ENCODE assay signal across 8 cellular contexts in the genomic region with DNA sequence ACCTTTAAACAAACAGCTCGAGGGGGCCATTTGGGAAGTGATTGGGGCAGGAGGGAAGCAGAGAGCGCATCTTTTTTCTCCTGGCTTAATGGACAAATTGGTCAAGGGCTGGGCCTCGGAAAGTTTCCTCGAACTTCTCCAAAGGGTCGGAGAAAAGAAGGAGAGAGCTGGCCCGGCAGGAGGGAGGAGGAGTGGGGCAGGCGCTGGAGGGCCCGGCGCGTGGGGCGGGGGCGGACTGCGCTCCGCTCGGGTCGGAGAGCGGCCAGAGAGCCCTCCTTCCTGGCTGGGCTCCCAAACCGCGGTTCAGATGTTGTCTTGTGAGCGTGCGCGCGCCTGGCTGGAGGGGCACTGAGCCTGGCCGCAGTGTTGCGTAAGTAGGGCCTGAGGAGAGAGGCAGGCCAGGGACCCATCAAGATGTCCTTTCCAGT. TPM values are rescaled to one million over a fixed set of nuclear protein-coding genes. Genes with fewer than 3 reads are reported as not detected.
DNase-seq lines count a peak whose midpoint lies in the region; ATAC-seq and TF ChIP-seq lines count a peak whose summit lies in the region.

No MANE protein-coding gene starts in this region.

- H3K36me3 ChIP-seq in ES-I3 (ENCODE audit: insufficient read depth, low read length): no peaks in the 10 kb centered on the region

- peak overlapping the region; percentile 40 for H3K4me3 ChIP-seq in right cardiac atrium (ENCODE audit: low read length)

- ATAC-seq in right cardiac atrium: peak; percentile 73 to 77

- H3K27ac Mint-ChIP-seq in progenitor cell of endocrine pancreas (no peak overlapping the region), Calu3 (ENCODE audit: unreplicated experiment) (no peak overlapping the region)

- intact Hi-C loops in right cardiac atrium (cut with DNase I) (no loop called here), Calu3 (cut with micrococcal nuclease; ENCODE audit: unreplicated experiment) (no loop called here)

- peak overlapping the region; percentile 51; the same call in 1 of the 2 replicates for H3K9ac ChIP-seq in ES-I3 (ENCODE audit: low read depth, low read length)

- peaks cover 7% of the 10 kb centered on the region for H3K4me1 Mint-ChIP-seq in progenitor cell of endocrine pancreas (ENCODE audit: low read depth)
- H3K4me1 Mint-ChIP-seq in Calu3 (ENCODE audit: low read depth, unreplicated experiment): no peaks in the 10 kb centered on the region

- H3K9me3 ChIP-seq in ES-I3 (ENCODE audit: control insufficient read depth, insufficient read depth, low read length) (no peaks in the 10 kb centered on the region), right cardiac atrium (ENCODE audit: control insufficient read depth, low read length) (no peaks in the 10 kb centered on the region)

- H3K27me3 Mint-ChIP-seq in progenitor cell of endocrine pancreas (peaks cover 64% of the 10 kb centered on the region), Calu3 (ENCODE audit: unreplicated experiment) (peaks cover 81% of the 10 kb centered on the region)

- H3K4me3 Mint-ChIP-seq in progenitor cell of endocrine pancreas (ENCODE audit: low read depth) (peak overlapping the region; percentile 74), Calu3 (ENCODE audit: low read depth, unreplicated experiment) (no peak overlapping the region)

- H3K4me1 ChIP-seq in ES-I3 (ENCODE audit: insufficient read depth, low read length) (peaks cover 28% of the 10 kb centered on the region), right cardiac atrium (ENCODE audit: control insufficient read depth, insufficient read depth, low read length) (peaks cover 2% of the 10 kb centered on the region)

- H3K27ac ChIP-seq in right cardiac atrium (ENCODE audit: low read length): peak overlapping the region; percentile 49

- H3K9me3 Mint-ChIP-seq in progenitor cell of endocrine pancreas (ENCODE audit: low read depth) (no peaks in the 10 kb centered on the region), Calu3 (ENCODE audit: low read depth, unreplicated experiment) (peaks cover 5% of the 10 kb centered on the region)

- no peak for TF ChIP-seq CTCF in progenitor cell of endocrine pancreas (IDR thresholded peaks at IDR 0.05; ENCODE audit: unreplicated experiment)
- TF ChIP-seq CTCF in Calu3 (IDR thresholded peaks at IDR 0.05; ENCODE audit: unreplicated experiment): no peak

- H3K36me3 Mint-ChIP-seq in progenitor cell of endocrine pancreas (ENCODE audit: insufficient read depth): no peaks in the 10 kb centered on the region
- H3K36me3 Mint-ChIP-seq in Calu3 (ENCODE audit: insufficient read depth, unreplicated experiment): no peaks in the 10 kb centered on the region

- BruUV-seq in Calu3 (replicated peaks; lab: Mats Ljungman, UMichigan): no TSS peak

- CTCF ChIA-PET in Calu3 (lab: Charles Lee): interaction anchor here (0.7 to 0.8 kb wide), 2 partner anchors 23 to 1704 kb away, joined by 4 to 8 read pairs; no protein-coding TSS in a partner anchor

- under 1% methylated on average over 25 of the region's 25 CpGs for WGBS in right cardiac atrium

- no peaks in the 10 kb centered on the region for H3K27me3 ChIP-seq in right cardiac atrium (ENCODE audit: control insufficient read depth, insufficient read depth)

- DNase-seq in amygdala (lab: John Stamatoyannopoulos, UW) (peak in 37 of 56 donors; percentile 3 to 68 (median 20)), right cardiac atrium (peak; percentile 90 to 97 (median 95)), progenitor cell of endocrine pancreas (ENCODE audit: low spot score, unreplicated experiment) (no peak), NCI-H82 (lab: John Stamatoyannopoulos, UW) (no peak), RPMI8226 (no peak), Calu3 (no peak)
- no peak for DNase-seq in central memory CD4-positive, alpha-beta T cell

RNA-seq across cellular contexts. Expression of a gene that starts 1.2 kb away (rescaled TPM):
- total RNA-seq in right cardiac atrium (100 to 1,000 TPM in 3 of 4 donors, 10 to 100 TPM in 1; 86.8 to 207 (median 155) TPM), progenitor cell of endocrine pancreas (5.9 and 8.4 TPM in 2 replicates), Calu3 (2022) (not detected in 2 replicates)
- 43.5 TPM for polyA plus RNA-seq in right cardiac atrium

RNA-seq across cellular contexts. Expression of a gene that starts 28.6 kb away (rescaled TPM):
- total RNA-seq in right cardiac atrium: 10 to 100 TPM in 1 of 4 donors, 1 to 10 TPM in 3; 6.2 to 10.9 (median 7.0) TPM
- polyA plus RNA-seq in right cardiac atrium: 4.0 TPM
- 3.2 and 5.1 TPM in 2 replicates for total RNA-seq in progenitor cell of endocrine pancreas
- total RNA-seq in Calu3 (2022): 3.9 and 10.0 TPM in 2 replicates

Comparison
In these comparisons a context has a peak if more than half of its experiments do, and no peak if none do; other contexts are left out.
1. DNase-seq: peak in amygdala (37 of 56) and right cardiac atrium (3 of 3); none in progenitor cell of endocrine pancreas (single experiment), NCI-H82 (single experiment), RPMI8226 (single experiment), central memory CD4-positive, alpha-beta T cell (single experiment) and Calu3 (single experiment).